ENCODE assay signal across 8 cellular contexts in the genomic region with DNA sequence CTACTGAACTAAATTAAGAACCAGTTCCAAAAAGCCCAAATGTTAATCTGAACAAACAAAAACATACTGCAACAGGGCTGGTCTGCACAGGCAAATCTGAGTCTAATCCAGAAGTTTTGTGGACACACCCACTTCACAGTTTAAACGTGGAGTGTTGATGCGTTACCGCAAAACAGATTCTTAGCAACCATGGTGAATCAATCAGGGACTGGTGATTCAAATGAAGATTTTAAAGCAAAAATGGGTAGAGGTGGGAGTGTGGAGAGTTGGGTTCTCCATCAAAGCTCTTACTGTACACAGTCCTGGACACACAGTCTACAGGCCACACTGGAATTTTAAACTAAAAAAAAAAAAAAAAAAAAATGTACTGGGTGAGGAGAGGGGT. TPM values are rescaled to one million over a fixed set of nuclear protein-coding genes. Genes with fewer than 3 reads are reported as not detected.
DNase-seq lines count a peak whose midpoint lies in the region; ATAC-seq and TF ChIP-seq lines count a peak whose summit lies in the region.

No MANE protein-coding gene starts in this region.

- ATAC-seq in GM19452 (IDR thresholded peaks at IDR 0.05; ENCODE audit: unreplicated experiment), result no peak
- ATAC-seq in GM21786 (IDR thresholded peaks at IDR 0.05; ENCODE audit: unreplicated experiment), result no peak

- peak overlapping the region; percentile 65 for H3K27ac ChIP-seq in duodenal mucosa (ENCODE audit: low read depth, low read length)
- peak overlapping the region; percentile 95 for H3K27ac ChIP-seq in osteoblast (ENCODE audit: low read depth, low read length)

- H2AFZ ChIP-seq in osteoblast (ENCODE audit: low read length), result no peak overlapping the region

- H3K36me3 ChIP-seq in duodenal mucosa (ENCODE audit: control insufficient read depth in 1 of 2, insufficient read depth in 2 of 2, low read length in 2 of 2) (peaks cover 14 to 15% of the 10 kb centered on the region in 2 donors), osteoblast (ENCODE audit: insufficient read depth, low read length) (peaks cover 69% of the 10 kb centered on the region)

- H3K9ac ChIP-seq in duodenal mucosa (ENCODE audit: low read depth in 1 of 2, low read length in 2 of 2), result peak overlapping the region; percentile 13 to 96

- no peak for TF ChIP-seq CTCF in osteoblast (IDR thresholded peaks at IDR 0.05; ENCODE audit: extremely low read depth, low read depth, low read length)

- peak overlapping the region; percentile 82 for H3K4me2 ChIP-seq in osteoblast (ENCODE audit: insufficient read depth, low read length)

- no peaks in the 10 kb centered on the region for H3K27me3 ChIP-seq in duodenal mucosa (ENCODE audit: control insufficient read depth in 1 of 2, insufficient read depth in 2 of 2, low read length in 2 of 2)
- no peaks in the 10 kb centered on the region for H3K27me3 ChIP-seq in osteoblast (ENCODE audit: insufficient read depth, low read length)

- H3K4me3 ChIP-seq in duodenal mucosa (ENCODE audit: low read depth in 1 of 2, low read length in 2 of 2) (peak overlapping the region; percentile 38 to 40), osteoblast (ENCODE audit: insufficient read depth, low read length) (peak overlapping the region; percentile 75)

- H3K9me3 ChIP-seq in duodenal mucosa (ENCODE audit: control insufficient read depth in 1 of 2, low read length in 2 of 2), result no peaks in the 10 kb centered on the region
- H3K9me3 ChIP-seq in osteoblast (ENCODE audit: low read depth, low read length), result no peaks in the 10 kb centered on the region

- peaks cover 95% of the 10 kb centered on the region for H3K79me2 ChIP-seq in osteoblast (ENCODE audit: insufficient read depth, low read length)

- DNase-seq in GM04503 (ENCODE audit: low read depth), result peak; percentile 69
- peak; percentile 91 for DNase-seq in RPMI7951 (ENCODE audit: low read depth)
- DNase-seq in osteoblast (ENCODE audit: insufficient read length, low spot score, missing footprints), result peak; percentile 73
- DNase-seq in cortex of kidney (lab: John Stamatoyannopoulos, UW), result no peak
- DNase-seq in NCI-H2227 treated with DMSO at 0.1 percent for 48 hours (lab: John Stamatoyannopoulos, UW), result no peak

- peaks cover 73% of the 10 kb centered on the region for H4K20me1 ChIP-seq in osteoblast (ENCODE audit: insufficient read depth, low read length)

- peaks cover 78 to 84% of the 10 kb centered on the region in 2 donors for H3K4me1 ChIP-seq in duodenal mucosa (ENCODE audit: control insufficient read depth in 1 of 2, insufficient read depth in 2 of 2, low read length in 2 of 2)
- H3K4me1 ChIP-seq in osteoblast (ENCODE audit: insufficient read depth, low read length), result peaks cover 79% of the 10 kb centered on the region

RNA-seq across cellular contexts. Expression of gene ANXA2, which starts 5.2 kb away (rescaled TPM):
- 4,077 and 4,282 TPM in 2 replicates for total RNA-seq in RPMI7951 (2014; rRNA removed; shearing (Covaris generic))
- 2,826 and 3,042 TPM in 2 replicates for total RNA-seq in osteoblast

Comparison
In these comparisons a context has a peak if more than half of its experiments do, and no peak if none do; other contexts are left out.
1. DNase-seq: peak in GM04503 (single experiment), RPMI7951 (single experiment) and osteoblast (single experiment); none in cortex of kidney (single experiment) and NCI-H2227 treated with DMSO at 0.1 percent for 48 hours (single experiment).